Comparison of ENCODE assay signal across 20 cellular contexts in genomic region chr7:4787947-4788626, GRCh38. TPM values are rescaled to one million over a fixed set of nuclear protein-coding genes. Genes with fewer than 3 reads are reported as not detected.
DNase-seq lines count a peak whose midpoint lies in the region; ATAC-seq, FAIRE-seq and TF ChIP-seq lines count a peak whose summit lies in the region.
"Had no signal": no experiment of that assay in that cellular context is flagged by ENCODE, and none has a peak within 500 bp of the region (broad histone marks: within the 10 kb centered on the region; RNA-seq: fewer than 3 reads in every experiment).

No MANE protein-coding gene starts in this region.

- intact Hi-C loops in HepG2 (cut with micrococcal nuclease; ENCODE audit: unreplicated experiment): no loop called here
- intact Hi-C loops in right lobe of liver (cut with DNase I): no loop called here

- no peak for TF ChIP-seq CTCF in HepG2 (CRISPR knock-in tag; IDR thresholded peaks at IDR 0.05)
- TF ChIP-seq CTCF in right lobe of liver (IDR thresholded peaks at IDR 0.05): no peak
- no peak for TF ChIP-seq CTCF in neural progenitor cell (IDR thresholded peaks at IDR 0.05)

- in situ Hi-C loops in HepG2 (cut with HindIII; ENCODE audit: extremely low pct_ligation_motif_present, low pct_unique_long_range_greater_than_20kb): no loop called here

- H3K36me3 ChIP-seq in HepG2 (replicated peaks in 1 of 2; ENCODE audit: control insufficient read depth in 1 of 2, insufficient read depth in 2 of 2, low read length in 2 of 2) (peaks cover 12 to 24% of the 10 kb centered on the region in 2 experiments; a peak in 4 of 5 replicates), right lobe of liver (peaks cover 2 to 65% (median 14%) of the 10 kb centered on the region in 4 donors), neural progenitor cell (no peaks in the 10 kb centered on the region)

- TF ChIP-seq POLR2A in HepG2 (IDR thresholded peaks at IDR 0.05; ENCODE audit: insufficient read depth in 1 of 2, low read depth in 2 of 2, low read length in 2 of 2): no peak
- TF ChIP-seq POLR2A in right lobe of liver (IDR thresholded peaks at IDR 0.05): no peak

- H3K4me2 ChIP-seq in HepG2 (ENCODE audit: low read depth, low read length) (no peak overlapping the region), neural progenitor cell (no peak overlapping the region)

- H3K27ac ChIP-seq in HepG2 (ENCODE audit: extremely low read length, insufficient read depth, low read length) (no peak overlapping the region), right lobe of liver (no peak overlapping the region), neural progenitor cell (no peak overlapping the region)

- H3K4me1 Mint-ChIP-seq in neural progenitor cell: peaks cover 3% of the 10 kb centered on the region
- H3K4me1 Mint-ChIP-seq in stimulated activated naive B cell treated with anti-CD40 and anti-IgM and Interleukin-4, amounts not matched to agents 10 μg/mL and 1 μg/mL and 100 μg/mL, for 72 hours: peaks cover 6 to 18% of the 10 kb centered on the region in 2 donors

- ATAC-seq in HepG2 (no peak), right lobe of liver (no peak), HG02870 (IDR thresholded peaks at IDR 0.05; ENCODE audit: unreplicated experiment) (no peak)
- no peak for ATAC-seq in stimulated activated naive B cell treated with anti-CD40 and anti-IgM and Interleukin-4, amounts not matched to agents 10 μg/mL and 1 μg/mL and 100 μg/mL, for 72 hours (replicated peaks)
- no peak for ATAC-seq in stimulated activated naive CD8-positive, alpha-beta T cell treated with anti-CD3 and anti-CD28 coated beads, Interleukin-15, Interleukin-2, amounts not matched to agents 100 U/mL and 50 U/mL, for 24 hours

- H3F3A ChIP-seq in neural progenitor cell (ENCODE audit: low read depth): no peaks in the 10 kb centered on the region

- no peak for FAIRE-seq in HepG2 (lab: Jason Lieb, UNC)
- FAIRE-seq: A204.1, D721Med, G401.6, GM12891 had no signal

- WGBS in HepG2 (ENCODE audit: low lambda C conversion rate): 99% methylated on average over 11 of the region's 23 CpGs
- whole genome bisulfite sequencing in right lobe of liver (ENCODE audit: insufficient coverage, low coverage, low lambda C conversion rate, missing lambda C conversion rate): no CpG with 5 or more reads among the region's 23 CpGs

- no peak overlapping the region for H2AFZ ChIP-seq in HepG2 (ENCODE audit: low read length)
- H2AFZ ChIP-seq in neural progenitor cell (replicated peaks): no peak overlapping the region

- CTCF ChIA-PET in HepG2 (lab: Yijun Ruan, JAX; ENCODE audit: low intra/inter-chr PET ratio, low total read pairs): no interaction called here

- H3K9ac ChIP-seq in HepG2 (ENCODE audit: insufficient read depth, low read depth, low read length) (no peak overlapping the region), neural progenitor cell (no peak overlapping the region)

- no peaks in the 10 kb centered on the region for H3K9me3 ChIP-seq in HepG2 (ENCODE audit: low read length)
- H3K9me3 ChIP-seq in right lobe of liver: no peaks in the 10 kb centered on the region
- no peaks in the 10 kb centered on the region for H3K9me3 ChIP-seq in neural progenitor cell (ENCODE audit: low read depth)

- H3K79me2 ChIP-seq in HepG2 (ENCODE audit: insufficient read depth, low read length) (no peaks in the 10 kb centered on the region), neural progenitor cell (ENCODE audit: low read depth) (no peaks in the 10 kb centered on the region)

- TF ChIP-seq EP300 in HepG2 (IDR thresholded peaks at IDR 0.05; ENCODE audit: low read depth in 2 of 2, low read length in 2 of 2) (no peak), HepG2 (CRISPR knock-in tag; IDR thresholded peaks at IDR 0.05; ENCODE audit: borderline replicate concordance) (no peak)

- BruUV-seq in HepG2 (replicated peaks; lab: Mats Ljungman, UMichigan): no TSS peak

- H4K20me1 ChIP-seq in HepG2 (ENCODE audit: insufficient read depth, low read length): no peaks in the 10 kb centered on the region
- H4K20me1 ChIP-seq in neural progenitor cell (ENCODE audit: low read depth): no peaks in the 10 kb centered on the region

- H3K27me3 Mint-ChIP-seq in neural progenitor cell (ENCODE audit: insufficient read depth, low read depth): peaks cover 2% of the 10 kb centered on the region
- no peaks in the 10 kb centered on the region for H3K27me3 Mint-ChIP-seq in stimulated activated naive B cell treated with anti-CD40 and anti-IgM and Interleukin-4, amounts not matched to agents 10 μg/mL and 1 μg/mL and 100 μg/mL, for 72 hours
- H3K27me3 Mint-ChIP-seq: B cell; CD4-positive, alpha-beta T cell had no signal

- peaks cover 8% of the 10 kb centered on the region for H3K4me1 ChIP-seq in HepG2 (ENCODE audit: insufficient read depth, low read length)
- H3K4me1 ChIP-seq in right lobe of liver: no peaks in the 10 kb centered on the region
- H3K4me1 ChIP-seq in neural progenitor cell: no peaks in the 10 kb centered on the region

- H3K4me3 Mint-ChIP-seq in neural progenitor cell: peak overlapping the region; percentile 64
- H3K4me3 Mint-ChIP-seq in stimulated activated naive B cell treated with anti-CD40 and anti-IgM and Interleukin-4, amounts not matched to agents 10 μg/mL and 1 μg/mL and 100 μg/mL, for 72 hours: peak overlapping the region in 1 of 2 donors; percentile 11
- H3K4me3 Mint-ChIP-seq: B cell; CD4-positive, alpha-beta T cell; HFFc6 had no signal

- H3K27me3 ChIP-seq in HepG2 (ENCODE audit: control insufficient read depth in 1 of 2, insufficient read depth in 2 of 2, low read length in 2 of 2) (no peaks in the 10 kb centered on the region), right lobe of liver (no peaks in the 10 kb centered on the region), neural progenitor cell (no peaks in the 10 kb centered on the region)

- DNase-seq in HepG2 (ENCODE audit: low spot score) (no peak), right lobe of liver (no peak), neural progenitor cell (ENCODE audit: low spot score) (no peak), pons (ENCODE audit: low spot score) (no peak)
- DNase-seq in stimulated activated naive B cell treated with anti-CD40 and anti-IgM and Interleukin-4, amounts not matched to agents 10 μg/mL and 1 μg/mL and 100 μg/mL, for 72 hours: no peak
- no peak for DNase-seq in stimulated activated naive CD8-positive, alpha-beta T cell treated with anti-CD3 and anti-CD28 coated beads, Interleukin-15, Interleukin-2, amounts not matched to agents 100 U/mL and 50 U/mL, for 24 hours
- DNase-seq: C1 segment of cervical spinal cord; CD4-positive, alpha-beta T cell; DMS153; DMS79 treated with DMSO at 0.1 percent for 48 hours; EL; HCEC 1CT; HFFc6; IMR-90 had no signal

- no peak overlapping the region for H3K27ac Mint-ChIP-seq in neural progenitor cell
- peak overlapping the region; percentile 10 for H3K27ac Mint-ChIP-seq in stimulated activated naive B cell treated with anti-CD40 and anti-IgM and Interleukin-4, amounts not matched to agents 10 μg/mL and 1 μg/mL and 100 μg/mL, for 72 hours
- H3K27ac Mint-ChIP-seq: B cell; CD4-positive, alpha-beta T cell; HFFc6 had no signal

- no peaks in the 10 kb centered on the region for H3K36me3 Mint-ChIP-seq in neural progenitor cell
- H3K36me3 Mint-ChIP-seq in stimulated activated naive B cell treated with anti-CD40 and anti-IgM and Interleukin-4, amounts not matched to agents 10 μg/mL and 1 μg/mL and 100 μg/mL, for 72 hours: peaks cover 29 to 35% of the 10 kb centered on the region in 2 donors

- H3K9me3 Mint-ChIP-seq in neural progenitor cell: no peaks in the 10 kb centered on the region
- H3K9me3 Mint-ChIP-seq in stimulated activated naive B cell treated with anti-CD40 and anti-IgM and Interleukin-4, amounts not matched to agents 10 μg/mL and 1 μg/mL and 100 μg/mL, for 72 hours: no peaks in the 10 kb centered on the region
- H3K9me3 Mint-ChIP-seq: CD4-positive, alpha-beta T cell; HFFc6 had no signal

- no peak for TF ChIP-seq RAD21 in HepG2 (CRISPR knock-in tag; IDR thresholded peaks at IDR 0.05)

- POLR2A ChIA-PET in HepG2 (lab: Yijun Ruan, JAX): no interaction called here

- no peak overlapping the region for H3K4me3 ChIP-seq in HepG2 (replicated peaks in 1 of 3; ENCODE audit: insufficient read depth in 1 of 3, low read depth in 2 of 3, low read length in 3 of 3)
- H3K4me3 ChIP-seq in right lobe of liver: no peak overlapping the region
- H3K4me3 ChIP-seq in neural progenitor cell: no peak overlapping the region

TF ChIP-seq in HepG2, 621 proteins besides CTCF, POLR2A, EP300 and RAD21 (continues in another document):
- TF ChIP-seq ZNF431 (CRISPR knock-in tag; IDR thresholded peaks at IDR 0.05; ENCODE audit: borderline replicate concordance, low read depth) (no peak), HMGA1 (CRISPR knock-in tag; conservative IDR thresholded peaks at IDR 0.05) (no peak)

RNA-seq across cellular contexts. Expression of gene AP5Z1, which starts 12.7 kb away (rescaled TPM):
- total RNA-seq in HepG2 (2016; rRNA removed; fragmentation: Illumina TruSeq; extraction: Trizol) (7.4 and 15.1 TPM in 2 replicates), right lobe of liver (10 to 100 TPM in 5 of 6 experiments, 1 to 10 TPM in 1; 9.7 to 23.6 (median 14.2) TPM), neural progenitor cell (ENCODE audit: low replicate concordance) (8.3 and 21.8 TPM in 2 replicates)
- total RNA-seq in HepG2 (2016; cell fraction: cytosol; rRNA removed; fragmentation: Illumina TruSeq; extraction: Trizol; ENCODE audit: low read depth): 3.5 and 6.4 TPM in 2 replicates
- 7.5 and 15.3 TPM in 2 replicates for total RNA-seq in HepG2 (2016; cell fraction: insoluble cytoplasmic fraction; rRNA removed; fragmentation: Illumina TruSeq; extraction: Trizol)
- total RNA-seq in HepG2 (2016; cell fraction: membrane; rRNA removed; fragmentation: Illumina TruSeq; extraction: Trizol): 4.1 and 5.0 TPM in 2 replicates
- 18.0 and 18.9 TPM in 2 replicates for total RNA-seq in HepG2 (2016; cell fraction: nucleus; rRNA removed; fragmentation: Illumina TruSeq; extraction: Trizol)
- 9.3 and 16.0 TPM in 2 replicates for polyA plus RNA-seq in HepG2 (2011; rRNA removed)
- polyA plus RNA-seq in HepG2 (2011; cell fraction: cytosol; rRNA removed): 3.8 and 7.7 TPM in 2 replicates
- polyA plus RNA-seq in HepG2 (2011; cell fraction: nucleus; rRNA removed): 83.4 and 101 TPM in 2 replicates
- 5.9 and 7.4 TPM in 2 replicates for polyA plus RNA-seq in HepG2 (2012)
- 1.8 and 2.1 TPM in 2 replicates for polyA plus RNA-seq in HepG2 (2016; cell fraction: cytosol; fragmentation: Illumina TruSeq; extraction: Trizol; ENCODE audit: low read depth)
- polyA plus RNA-seq in HepG2 (2016; cell fraction: insoluble cytoplasmic fraction; fragmentation: Illumina TruSeq; extraction: Trizol; ENCODE audit: low read depth): 7.7 and 9.3 TPM in 2 replicates
- polyA plus RNA-seq in HepG2 (2016; cell fraction: membrane; fragmentation: Illumina TruSeq; extraction: Trizol; ENCODE audit: low read depth): 3.1 and 4.0 TPM in 2 replicates
- polyA plus RNA-seq in HepG2 (2016; cell fraction: nucleus; fragmentation: Illumina TruSeq; extraction: Trizol; ENCODE audit: insufficient read depth, low read depth): 42.6 and 43.4 TPM in 2 replicates
- 14.8 and 17.9 TPM in 2 replicates for polyA minus RNA-seq in HepG2 (2011; rRNA and poly(A)+ RNA removed; ENCODE audit: low replicate concordance)
- polyA minus RNA-seq in HepG2 (2011; cell fraction: cytosol; rRNA and poly(A)+ RNA removed): 6.2 and 7.0 TPM in 2 replicates
- polyA minus RNA-seq in HepG2 (2011; cell fraction: nucleus; rRNA and poly(A)+ RNA removed): 28.0 and 28.3 TPM in 2 replicates
